Comparison of ENCODE assay signal across 24 cellular contexts in the genomic region with DNA sequence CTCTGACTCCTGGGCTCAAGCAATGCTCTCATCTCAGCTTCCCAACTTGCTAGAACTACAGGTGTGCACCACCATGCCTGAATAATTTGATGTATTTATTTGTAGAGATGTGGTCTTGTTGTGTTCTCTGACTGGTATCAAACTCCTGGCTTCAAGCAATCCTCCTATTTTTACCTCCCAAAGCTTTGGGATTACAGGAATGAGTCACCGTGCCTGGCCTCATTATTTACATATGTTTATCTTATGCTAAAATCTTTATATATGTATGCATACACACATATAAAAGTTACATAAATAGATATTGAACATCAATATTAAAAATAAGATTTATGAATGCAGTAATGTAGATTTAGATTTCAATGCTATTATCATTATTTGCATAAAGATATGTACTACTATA.
A peak's percentile ranks its signal among the peaks of the same experiment; 100 is the strongest.
DNase-seq lines count a peak whose midpoint lies in the region; ATAC-seq and TF ChIP-seq lines count a peak whose summit lies in the region.
"Had no signal": no experiment of that assay in that cellular context is flagged by ENCODE, and none has a peak within 500 bp of the region (broad histone marks: within the 10 kb centered on the region; RNA-seq: fewer than 3 reads in every experiment).

No MANE protein-coding gene starts in this region.

- intact Hi-C loops in MCF 10A (cut with micrococcal nuclease) (no loop called here), mammary epithelial cell (cut with micrococcal nuclease) (no loop called here), PC-3 (cut with micrococcal nuclease) (loop anchor here (1.0 kb wide), 1 partner anchor 49 kb away; no protein-coding TSS in a partner anchor)

- H3K27me3 ChIP-seq in mammary epithelial cell (ENCODE audit: insufficient read depth, low read length) (no peaks in the 10 kb centered on the region), PC-3 (ENCODE audit: low read length) (no peaks in the 10 kb centered on the region), foreskin keratinocyte (no peaks in the 10 kb centered on the region), MG63 (no peaks in the 10 kb centered on the region)
- H3K27me3 ChIP-seq: BE2C; BLaER1 treated with 17β-estradiol and CSF1 and Interleukin-3, amounts not matched to agents 10 nM and 100 nM had no signal

- no peak overlapping the region for H3K4me3 Mint-ChIP-seq in MCF 10A (ENCODE audit: unreplicated experiment)
- H3K4me3 Mint-ChIP-seq: CD14-positive monocyte; CD4-positive, alpha-beta T cell; CD8-positive, alpha-beta memory T cell; GM23338; H9 had no signal

- no peak overlapping the region for H3K9ac ChIP-seq in mammary epithelial cell (ENCODE audit: insufficient read depth, low read length)
- no peak overlapping the region for H3K9ac ChIP-seq in PC-3 (ENCODE audit: low read length)
- H3K9ac ChIP-seq: BLaER1 treated with 17β-estradiol and CSF1 and Interleukin-3, amounts not matched to agents 10 nM and 100 nM had no signal

- H4K20me1 ChIP-seq in mammary epithelial cell (ENCODE audit: insufficient read depth, low read length) (no peaks in the 10 kb centered on the region), PC-3 (ENCODE audit: low read length) (no peaks in the 10 kb centered on the region)
- H4K20me1 ChIP-seq: BLaER1 treated with 17β-estradiol and CSF1 and Interleukin-3, amounts not matched to agents 10 nM and 100 nM had no signal

- no peaks in the 10 kb centered on the region for H3K9me3 Mint-ChIP-seq in MCF 10A (ENCODE audit: unreplicated experiment)
- H3K9me3 Mint-ChIP-seq: GM23338 had no signal

- H3K36me3 ChIP-seq in mammary epithelial cell (ENCODE audit: insufficient read depth, low read length): no peaks in the 10 kb centered on the region
- H3K36me3 ChIP-seq in PC-3 (ENCODE audit: low read depth, low read length): no peaks in the 10 kb centered on the region
- no peaks in the 10 kb centered on the region for H3K36me3 ChIP-seq in MG63
- H3K36me3 ChIP-seq: BE2C; BLaER1 treated with 17β-estradiol and CSF1 and Interleukin-3, amounts not matched to agents 10 nM and 100 nM had no signal

- H3K9me3 ChIP-seq in mammary epithelial cell (replicated peaks; ENCODE audit: insufficient read depth, low read length): no peaks in the 10 kb centered on the region
- no peaks in the 10 kb centered on the region for H3K9me3 ChIP-seq in PC-3 (ENCODE audit: low read length)
- H3K9me3 ChIP-seq in MG63: no peaks in the 10 kb centered on the region
- H3K9me3 ChIP-seq: A549; BE2C; BLaER1 treated with 17β-estradiol and CSF1 and Interleukin-3, amounts not matched to agents 10 nM and 100 nM had no signal

- H3K79me2 ChIP-seq in mammary epithelial cell (ENCODE audit: insufficient read depth, low read length) (no peaks in the 10 kb centered on the region), PC-3 (ENCODE audit: low read length) (no peaks in the 10 kb centered on the region)

- in situ Hi-C loops in mammary epithelial cell (cut with MboI; ENCODE audit: low sequenced_read_pairs in 2 of 2): no loop called here

- BruUV-seq in MCF 10A (replicated peaks; lab: Mats Ljungman, UMichigan) (no TSS peak), mammary epithelial cell (replicated peaks; lab: Mats Ljungman, UMichigan) (no TSS peak), PC-3 (replicated peaks; lab: Mats Ljungman, UMichigan) (no TSS peak)

- WGBS in mammary epithelial cell (ENCODE audit: low coverage, missing lambda C conversion rate): 92% methylated on average over 1 of the region's 1 CpG

- H3K27me3 Mint-ChIP-seq in MCF 10A (ENCODE audit: insufficient read depth, unreplicated experiment): no peaks in the 10 kb centered on the region
- H3K27me3 Mint-ChIP-seq: CD4-positive, alpha-beta T cell; CD8-positive, alpha-beta memory T cell had no signal

- DNase-seq in MCF 10A (ENCODE audit: unreplicated experiment) (peak; percentile 1), mammary epithelial cell (no peak), PC-3 (peak; percentile 87), foreskin keratinocyte (no peak), MG63 (no peak), NCI-H1694 treated with DMSO at 0.1 percent for 48 hours (lab: John Stamatoyannopoulos, UW) (no peak)
- no peak for DNase-seq in activated CD4-positive, alpha-beta T cell treated with anti-CD3 and anti-CD28 coated beads, Interleukin-2, amount 50 U/mL, for 1 hour
- DNase-seq: 8988T; ACHN; AML-193; BE2C; CD4-positive, alpha-beta T cell; CD8-positive, alpha-beta memory T cell; DMS 273 treated with DMSO at 0.1 percent for 48 hours; DMS79; EL; GDM1; H9 had no signal

- no peak overlapping the region for H3K27ac ChIP-seq in mammary epithelial cell (ENCODE audit: insufficient read depth, low read depth, low read length)
- no peak overlapping the region for H3K27ac ChIP-seq in PC-3 (ENCODE audit: low read length)
- H3K27ac ChIP-seq in foreskin keratinocyte: no peak overlapping the region
- H3K27ac ChIP-seq: A549; BLaER1 treated with 17β-estradiol and CSF1 and Interleukin-3, amounts not matched to agents 10 nM and 100 nM had no signal

- no peak overlapping the region for H3K4me2 ChIP-seq in mammary epithelial cell (ENCODE audit: insufficient read depth, low read depth, low read length)
- peak overlapping the region; percentile 7; the same call in 1 of the 2 replicates for H3K4me2 ChIP-seq in PC-3 (ENCODE audit: low read length)
- H3K4me2 ChIP-seq: A549; BLaER1 treated with 17β-estradiol and CSF1 and Interleukin-3, amounts not matched to agents 10 nM and 100 nM; GM23338 had no signal

- no peaks in the 10 kb centered on the region for H3K9me2 ChIP-seq in PC-3 (replicated peaks; ENCODE audit: low read length)

- H3K36me3 Mint-ChIP-seq in MCF 10A (ENCODE audit: insufficient read depth, unreplicated experiment): no peaks in the 10 kb centered on the region
- H3K36me3 Mint-ChIP-seq: CD14-positive monocyte; CD8-positive, alpha-beta memory T cell had no signal

- no peaks in the 10 kb centered on the region for H3K4me1 Mint-ChIP-seq in MCF 10A (ENCODE audit: insufficient read depth, unreplicated experiment)
- H3K4me1 Mint-ChIP-seq: CD14-positive monocyte; CD8-positive, alpha-beta memory T cell had no signal

- dilution Hi-C loops in mammary epithelial cell (cut with HindIII; ENCODE audit: low sequenced_read_pairs): no loop called here

- no peak overlapping the region for H3K4me3 ChIP-seq in mammary epithelial cell (replicated peaks in 1 of 3; ENCODE audit: insufficient read depth in 1 of 3, low read depth in 2 of 3, low read length in 3 of 3)
- no peak overlapping the region for H3K4me3 ChIP-seq in PC-3 (ENCODE audit: low read length)
- H3K4me3 ChIP-seq in MG63: no peak overlapping the region
- H3K4me3 ChIP-seq: A549; BLaER1 treated with 17β-estradiol and CSF1 and Interleukin-3, amounts not matched to agents 10 nM and 100 nM; GM12878; GM23338 had no signal

- POLR2A ChIA-PET in MCF 10A (lab: Yijun Ruan, JAX) (no interaction called here), PC-3 (lab: Charles Lee; ENCODE audit: unreplicated experiment) (no interaction called here)

- H3K4me1 ChIP-seq in mammary epithelial cell (ENCODE audit: insufficient read depth, low read length) (no peaks in the 10 kb centered on the region), PC-3 (ENCODE audit: insufficient read depth, low read length) (peaks cover 13% of the 10 kb centered on the region), foreskin keratinocyte (no peaks in the 10 kb centered on the region)
- H3K4me1 ChIP-seq: A549 had no signal

- H3F3A ChIP-seq in PC-3 (ENCODE audit: low read length, unreplicated experiment): no peaks in the 10 kb centered on the region

- TF ChIP-seq CTCF in MCF 10A (IDR thresholded peaks at IDR 0.05; ENCODE audit: unreplicated experiment) (no peak), mammary epithelial cell (conservative IDR thresholded peaks at IDR 0.05 in 1 of 2, IDR thresholded peaks at IDR 0.05 in 1 of 2; ENCODE audit: extremely low read depth in 1 of 2, insufficient read depth in 1 of 2, low read depth in 1 of 2, low read length in 2 of 2) (no peak), PC-3 (conservative IDR thresholded peaks at IDR 0.05; ENCODE audit: low read depth, low read length) (no peak), foreskin keratinocyte (conservative IDR thresholded peaks at IDR 0.05) (no peak)

- H2AFZ ChIP-seq in mammary epithelial cell (ENCODE audit: low read depth, low read length) (no peak overlapping the region), PC-3 (ENCODE audit: low read length) (no peak overlapping the region)
- H2AFZ ChIP-seq: GM23338 had no signal

- no peak overlapping the region for H3K27ac Mint-ChIP-seq in MCF 10A (ENCODE audit: low read depth, unreplicated experiment)
- H3K27ac Mint-ChIP-seq: CD14-positive monocyte; CD4-positive, alpha-beta T cell; CD8-positive, alpha-beta memory T cell; GM23338 had no signal

- ATAC-seq in PC-3 (peak; percentile 84), foreskin keratinocyte (peak; percentile 8)
- ATAC-seq: A549, GM12878, GM23338, HCT116 had no signal

- CTCF ChIA-PET in MCF 10A (lab: Yijun Ruan, JAX) (no interaction called here), mammary epithelial cell (lab: Charles Lee; ENCODE audit: low non-redundant PET) (no interaction called here), PC-3 (lab: Charles Lee) (no interaction called here)

Comparison
In these comparisons a context has a peak if more than half of its experiments do, and no peak if none do; other contexts are left out.
1. DNase-seq: peak in MCF 10A (single experiment) and PC-3 (single experiment); none in mammary epithelial cell (single experiment), foreskin keratinocyte (0 of 2), MG63 (single experiment), activated CD4-positive, alpha-beta T cell treated with anti-CD3 and anti-CD28 coated beads, Interleukin-2, amount 50 U/mL, for 1 hour (single experiment) and NCI-H1694 treated with DMSO at 0.1 percent for 48 hours (single experiment).